ENCODE assay signal across 19 cellular contexts in the genomic region with DNA sequence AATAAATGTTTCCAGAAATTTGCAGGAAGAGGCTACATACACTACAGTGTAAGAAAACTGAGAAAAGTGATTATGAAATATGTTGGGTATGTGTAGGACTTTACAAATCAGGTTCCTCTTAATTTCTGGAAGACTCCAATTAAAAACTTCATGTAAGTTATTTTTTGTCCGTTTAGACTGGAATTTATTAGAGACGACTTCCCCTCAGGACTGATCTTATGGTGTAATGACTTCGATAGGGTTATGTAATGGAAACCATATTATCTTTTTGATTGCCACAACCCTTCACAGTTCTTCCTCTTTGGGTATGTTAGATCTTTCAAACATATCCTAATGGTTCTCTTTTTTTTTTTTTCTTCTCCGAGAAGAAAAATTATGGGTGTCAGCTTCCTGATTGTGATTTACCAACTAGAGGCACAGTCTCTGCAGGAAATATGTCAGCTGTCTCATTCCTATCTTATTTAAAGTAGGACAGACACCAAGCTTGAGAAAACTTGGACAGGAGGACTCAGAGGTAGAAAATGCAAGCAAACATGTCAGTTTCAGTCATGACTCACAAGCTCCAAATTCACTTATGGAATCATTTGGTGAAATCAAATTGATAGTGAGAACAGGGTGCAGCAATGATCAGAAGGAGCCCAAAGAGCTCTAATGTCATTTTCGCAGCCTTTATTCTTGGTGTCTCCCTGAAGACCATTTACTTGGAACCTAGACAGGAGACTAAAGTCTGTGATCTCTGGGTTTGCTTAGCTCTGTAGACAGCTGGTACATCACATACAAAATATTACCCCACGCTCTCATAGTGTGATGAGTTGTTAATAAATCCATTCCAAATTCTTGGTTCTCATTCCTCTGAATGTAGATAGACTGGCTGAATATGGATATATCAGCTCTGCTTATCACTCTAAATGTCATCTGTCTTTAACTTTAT. TPM values are rescaled to one million over a fixed set of nuclear protein-coding genes. Genes with fewer than 3 reads are reported as not detected.
DNase-seq lines count a peak whose midpoint lies in the region; ATAC-seq, FAIRE-seq and TF ChIP-seq lines count a peak whose summit lies in the region.
"Had no signal": no experiment of that assay in that cellular context is flagged by ENCODE, and none has a peak within 500 bp of the region (broad histone marks: within the 10 kb centered on the region; RNA-seq: fewer than 3 reads in every experiment).

No MANE protein-coding gene starts in this region.

- H3K27me3 ChIP-seq in K562 (ENCODE audit: control insufficient read depth in 2 of 2, insufficient read depth in 2 of 2, low read length in 2 of 2): peaks cover 20 to 34% of the 10 kb centered on the region in 2 experiments
- no peaks in the 10 kb centered on the region for H3K27me3 ChIP-seq in left lung
- H3K27me3 ChIP-seq: ascending aorta, dorsolateral prefrontal cortex had no signal

- no peak overlapping the region for H3K4me3 Mint-ChIP-seq in stimulated activated effector memory CD8-positive, alpha-beta T cell treated with anti-CD3 and anti-CD28 coated beads, Interleukin-12 subunit alpha, Interleukin-12 subunit beta, amount 100 ng/mL, for 72 hours
- H3K4me3 Mint-ChIP-seq: activated CD8-positive, alpha-beta T cell treated with anti-CD3 and anti-CD28 coated beads for 36 hours; B cell had no signal

- TF ChIP-seq EP300 in K562 (IDR thresholded peaks at IDR 0.05; ENCODE audit: low read length): no peak

- no peaks in the 10 kb centered on the region for H3K36me3 Mint-ChIP-seq in stimulated activated effector memory CD8-positive, alpha-beta T cell treated with anti-CD3 and anti-CD28 coated beads, Interleukin-12 subunit alpha, Interleukin-12 subunit beta, amount 100 ng/mL, for 72 hours

- ATAC-seq in K562 (no peak), left lung (peak; percentile 43), HG02938 (IDR thresholded peaks at IDR 0.05; ENCODE audit: unreplicated experiment) (no peak)
- no peak for ATAC-seq in stimulated activated effector memory CD8-positive, alpha-beta T cell treated with anti-CD3 and anti-CD28 coated beads, Interleukin-12 subunit alpha, Interleukin-12 subunit beta, amount 100 ng/mL, for 72 hours
- ATAC-seq: activated CD8-positive, alpha-beta T cell treated with anti-CD3 and anti-CD28 coated beads for 36 hours had no signal

- intact Hi-C loops in K562 (cut with micrococcal nuclease): no loop called here
- intact Hi-C loops in left lung (cut with DNase I): no loop called here

- no peaks in the 10 kb centered on the region for H3K9me3 ChIP-seq in K562 (replicated peaks; ENCODE audit: control insufficient read depth, insufficient read depth, low read depth, low read length)
- H3K9me3 ChIP-seq in left lung: no peaks in the 10 kb centered on the region
- H3K9me3 ChIP-seq: ascending aorta had no signal

- 3% methylated on average over 6 of the region's 6 CpGs for WGBS in K562 (ENCODE audit: insufficient coverage, low coverage, missing lambda C conversion rate)

- no peak for FAIRE-seq in K562 (lab: Jason Lieb, UNC)
- FAIRE-seq: frontal cortex had no signal

- POLR2A ChIA-PET in K562 (lab: Yijun Ruan, JAX): interaction anchor here (0.7 kb wide), 1 partner anchor 35 kb away, joined by 3 read pairs; no protein-coding TSS in a partner anchor

- no peaks in the 10 kb centered on the region for H3K4me1 ChIP-seq in K562 (replicated peaks in 1 of 2; ENCODE audit: control insufficient read depth in 2 of 2, insufficient read depth in 2 of 2, low read length in 2 of 2)
- H3K4me1 ChIP-seq in left lung: peaks cover 3 to 22% of the 10 kb centered on the region in 2 donors
- H3K4me1 ChIP-seq: ascending aorta, parathyroid adenoma had no signal

- H3K9me1 ChIP-seq in K562 (ENCODE audit: control insufficient read depth, insufficient read depth, low read length): no peaks in the 10 kb centered on the region

- no peak for TF ChIP-seq POLR2A in K562 (conservative IDR thresholded peaks at IDR 0.05)

- H3K4me2 ChIP-seq in K562 (ENCODE audit: insufficient read depth, low read length): no peak overlapping the region

- H3K27ac ChIP-seq in K562 (ENCODE audit: extremely low read depth, low read depth, low read length): no peak overlapping the region
- peak overlapping the region in 1 of 2 donors; percentile 65 for H3K27ac ChIP-seq in left lung
- H3K27ac ChIP-seq: ascending aorta, dorsolateral prefrontal cortex, parathyroid adenoma, tibial artery had no signal

- H3K27ac Mint-ChIP-seq in stimulated activated effector memory CD8-positive, alpha-beta T cell treated with anti-CD3 and anti-CD28 coated beads, Interleukin-12 subunit alpha, Interleukin-12 subunit beta, amount 100 ng/mL, for 72 hours: no peak overlapping the region
- H3K27ac Mint-ChIP-seq: activated CD8-positive, alpha-beta T cell treated with anti-CD3 and anti-CD28 coated beads for 36 hours; B cell had no signal

- TF ChIP-seq RAD21 in K562 (CRISPR knock-in tag; conservative IDR thresholded peaks at IDR 0.05 in 1 of 2, IDR thresholded peaks at IDR 0.05 in 1 of 2): no peak

- no peak overlapping the region for H3K9ac ChIP-seq in K562 (ENCODE audit: insufficient read depth in 1 of 2, low read depth in 2 of 2, low read length in 2 of 2)
- H3K9ac ChIP-seq: parathyroid adenoma had no signal

- H4K20me1 ChIP-seq in K562 (replicated peaks; ENCODE audit: control insufficient read depth, insufficient read depth, low read length): no peaks in the 10 kb centered on the region

- DNase-seq in ELR (ENCODE audit: low read depth) (peak; percentile 42), NOMO-1 treated with DMSO at 0.1 percent for 48 hours (lab: John Stamatoyannopoulos, UW; ENCODE audit: unreplicated experiment) (peak; percentile 98), K562 (ENCODE audit: extremely low read depth in 1 of 4, low spot score in 3 of 4) (no peak), left lung (no peak), anterior cingulate cortex (lab: John Stamatoyannopoulos, UW) (no peak)
- no peak for DNase-seq in stimulated activated effector memory CD8-positive, alpha-beta T cell treated with anti-CD3 and anti-CD28 coated beads, Interleukin-12 subunit alpha, Interleukin-12 subunit beta, amount 100 ng/mL, for 72 hours (ENCODE audit: low spot score in 2 of 2)
- no peak for DNase-seq in stimulated activated naive CD4-positive, alpha-beta T cell treated with Interleukin-2 at 50 U/mL for 16 hours (lab: John Stamatoyannopoulos, UW)
- DNase-seq: activated CD8-positive, alpha-beta T cell treated with anti-CD3 and anti-CD28 coated beads for 36 hours; DMS79; dorsolateral prefrontal cortex; NCI-H1105; NCI-H524; T1000; tibial artery had no signal

- H3K79me2 ChIP-seq in K562 (ENCODE audit: control insufficient read depth, insufficient read depth, low read length): no peaks in the 10 kb centered on the region
- H3K79me2 ChIP-seq: parathyroid adenoma had no signal

- in situ Hi-C loops in K562 (cut with MboI): no loop called here

- no peaks in the 10 kb centered on the region for H3K36me3 ChIP-seq in K562 (ENCODE audit: control insufficient read depth, insufficient read depth, low read length)
- no peaks in the 10 kb centered on the region for H3K36me3 ChIP-seq in left lung
- H3K36me3 ChIP-seq: ascending aorta, tibial artery had no signal

- H3K9me3 Mint-ChIP-seq in stimulated activated effector memory CD8-positive, alpha-beta T cell treated with anti-CD3 and anti-CD28 coated beads, Interleukin-12 subunit alpha, Interleukin-12 subunit beta, amount 100 ng/mL, for 72 hours: no peaks in the 10 kb centered on the region
- H3K9me3 Mint-ChIP-seq: activated CD8-positive, alpha-beta T cell treated with anti-CD3 and anti-CD28 coated beads for 36 hours had no signal

- H3K4me3 ChIP-seq in K562 (no peak overlapping the region), left lung (no peak overlapping the region)
- H3K4me3 ChIP-seq: ascending aorta, dorsolateral prefrontal cortex, tibial artery had no signal

- no peak overlapping the region for H2AFZ ChIP-seq in K562 (ENCODE audit: low read depth, low read length)
- H2AFZ ChIP-seq: parathyroid adenoma had no signal

- no peaks in the 10 kb centered on the region for H3K4me1 Mint-ChIP-seq in stimulated activated effector memory CD8-positive, alpha-beta T cell treated with anti-CD3 and anti-CD28 coated beads, Interleukin-12 subunit alpha, Interleukin-12 subunit beta, amount 100 ng/mL, for 72 hours
- H3K4me1 Mint-ChIP-seq: B cell had no signal

- no TSS peak for BruUV-seq in K562 (replicated peaks; lab: Mats Ljungman, UMichigan)

- CTCF ChIA-PET in K562 (lab: Yijun Ruan, JAX; ENCODE audit: low intra/inter-chr PET ratio): no interaction called here

- TF ChIP-seq CTCF in K562 (IDR thresholded peaks at IDR 0.05 in 2 of 3, conservative IDR thresholded peaks at IDR 0.05 in 1 of 3; ENCODE audit: insufficient read depth in 2 of 3, low read depth in 1 of 3, low read length in 3 of 3) (no peak), left lung (IDR thresholded peaks at IDR 0.05) (no peak)

TF ChIP-seq in K562, 482 proteins besides CTCF, POLR2A, EP300 and RAD21 (continues in another document):
- TF ChIP-seq MTA1 (IDR thresholded peaks at IDR 0.05; ENCODE audit: borderline replicate concordance) (no peak), E2F5 (CRISPR knock-in tag; IDR thresholded peaks at IDR 0.05) (no peak)

RNA-seq across cellular contexts. Expression of gene LDLRAD3, which starts 11.0 kb away (rescaled TPM):
- 3.3 and 4.3 TPM in 2 replicates for total RNA-seq in K562 (2011; cell fraction: chromatin; rRNA removed; ENCODE audit: low replicate concordance)
- 2.9 and 3.7 TPM in 2 replicates for total RNA-seq in K562 (2011; cell fraction: nucleolus; rRNA removed)
- total RNA-seq in K562 (2011; cell fraction: nucleoplasm; rRNA removed): 8.4 and 13.9 TPM in 2 replicates
- total RNA-seq in K562 (2014; rRNA removed) (1.8 and 2.7 TPM in 2 replicates), K562 (2014; rRNA removed; fragmentation: Illumina TruSeq; extraction: Trizol) (3.0 and 3.4 TPM in 2 replicates), K562 (2015; rRNA removed; fragmentation: Illumina TruSeq; extraction: Trizol) (3.2 and 3.5 TPM in 2 replicates), K562 (2021) (5.7 and 6.4 TPM in 2 replicates), left lung (10 to 100 TPM in 1 of 2 donors, 1 to 10 TPM in 1; 7.1 to 14.4 TPM)
- polyA plus RNA-seq in K562 (2011; rRNA removed) (2.9 and 3.9 TPM in 2 replicates), K562 (2014; fragmentation: Illumina TruSeq; extraction: Trizol) (7.2 and 8.1 TPM in 2 replicates), K562 (2014; fragmentation: Nextera tagmentation; extraction: Ambion mirVana) (1 to 10 TPM in 1 of 2 experiments, under 1 TPM in 1; 0.73 to 1.3 TPM), K562 (2014; rRNA removed) (4.9 and 5.1 TPM in 2 replicates)
- 2.4 and 7.2 TPM in 2 replicates for polyA plus RNA-seq in K562 (2011; cell fraction: cytosol; rRNA removed)
- polyA plus RNA-seq in K562 (2011; cell fraction: nucleus; rRNA removed): 1.4 and 2.9 TPM in 2 replicates
- polyA plus RNA-seq in K562 (2012): 4.4 and 4.9 TPM in 2 replicates
- 1.2 and 3.6 TPM in 2 replicates for polyA minus RNA-seq in K562 (2011; rRNA and poly(A)+ RNA removed)
- 2.0 and 5.8 TPM in 2 replicates for polyA minus RNA-seq in K562 (2011; cell fraction: cytosol; rRNA and poly(A)+ RNA removed)
- 2.3 and 3.9 TPM in 2 replicates for polyA minus RNA-seq in K562 (2011; cell fraction: nucleus; rRNA and poly(A)+ RNA removed)
- total RNA-seq: B cell had no signal

Comparison
In these comparisons a context has a peak if more than half of its experiments do, and no peak if none do; other contexts are left out.
1. DNase-seq: peak in ELR (single experiment) and NOMO-1 treated with DMSO at 0.1 percent for 48 hours (single experiment); none in K562 (0 of 4), left lung (0 of 2), anterior cingulate cortex (0 of 58), stimulated activated effector memory CD8-positive, alpha-beta T cell treated with anti-CD3 and anti-CD28 coated beads, Interleukin-12 subunit alpha, Interleukin-12 subunit beta, amount 100 ng/mL, for 72 hours (0 of 2) and stimulated activated naive CD4-positive, alpha-beta T cell treated with Interleukin-2 at 50 U/mL for 16 hours (single experiment).